In the genomic region with DNA sequence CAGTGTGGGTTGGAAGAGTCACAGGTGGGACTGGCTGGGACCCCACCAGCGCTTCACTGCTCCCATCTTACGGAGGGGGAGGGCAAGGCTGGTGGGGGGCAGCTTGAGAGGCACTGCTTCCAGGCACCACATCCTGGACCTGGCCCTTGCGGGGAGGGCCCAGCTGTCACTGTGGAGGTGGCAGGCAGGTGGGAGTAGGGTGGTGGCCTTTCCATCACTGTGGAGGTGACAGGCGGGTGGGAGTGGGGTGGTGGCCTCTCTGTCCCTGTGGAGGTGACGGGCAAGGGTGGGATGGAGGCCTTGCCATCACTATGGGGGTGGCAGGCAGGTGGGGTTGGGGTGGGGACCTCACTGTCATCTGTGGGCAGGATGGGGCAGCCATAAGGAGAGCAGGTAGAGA, we compare ENCODE assay signal across 19 cellular contexts.
"Had no signal": no experiment of that assay in that cellular context is flagged by ENCODE, and none has a peak within 500 bp of the region (broad histone marks: within the 10 kb centered on the region; RNA-seq: fewer than 3 reads in every experiment).

No MANE protein-coding gene starts in this region.

- H3K27ac Mint-ChIP-seq: mesothelial cell of epicardium had no signal

- DNase-seq: cerebellar nuclear complex; colonic mucosa; dermis blood vessel endothelial cell; erythroblast; foreskin keratinocyte; heart left ventricle; hippocampal formation; kidney glomerular epithelial cell; mammary epithelial cell; natural killer cell; right cardiac atrium; small intestine; stimulated activated CD4-positive, alpha-beta T cell treated with anti-CD3 and anti-CD28 coated beads, Interleukin-12 subunit alpha, Interleukin-12 subunit beta, amount 100 ng/mL, for 4 hours; stimulated activated naive CD4-positive, alpha-beta T cell treated with Interleukin-2 at 50 U/mL for 16 hours; thyroid gland; upper lobe of left lung; uterus had no signal

- H3K27me3 ChIP-seq: colonic mucosa, foreskin keratinocyte, heart left ventricle, suprapubic skin, thyroid gland, upper lobe of left lung, uterus had no signal

- H3K4me3 ChIP-seq: colonic mucosa, heart left ventricle, suprapubic skin, thyroid gland, upper lobe of left lung, uterus had no signal

- H3K9me3 Mint-ChIP-seq: mesothelial cell of epicardium, natural killer cell had no signal

- H3K9me3 ChIP-seq: colonic mucosa, heart left ventricle, suprapubic skin, thyroid gland, upper lobe of left lung, uterus had no signal

- ATAC-seq: foreskin keratinocyte, heart left ventricle, natural killer cell, right cardiac atrium had no signal

- H3K36me3 ChIP-seq: colonic mucosa, heart left ventricle, suprapubic skin, thyroid gland, uterus had no signal

- H3K27ac ChIP-seq: colonic mucosa, foreskin keratinocyte, heart left ventricle, suprapubic skin, thyroid gland, upper lobe of left lung had no signal

- H3K36me3 Mint-ChIP-seq: mesothelial cell of epicardium, natural killer cell had no signal

- H3K4me3 Mint-ChIP-seq: mesothelial cell of epicardium, natural killer cell had no signal
